Comparison of ENCODE assay signal across 17 cellular contexts in the genomic region with DNA sequence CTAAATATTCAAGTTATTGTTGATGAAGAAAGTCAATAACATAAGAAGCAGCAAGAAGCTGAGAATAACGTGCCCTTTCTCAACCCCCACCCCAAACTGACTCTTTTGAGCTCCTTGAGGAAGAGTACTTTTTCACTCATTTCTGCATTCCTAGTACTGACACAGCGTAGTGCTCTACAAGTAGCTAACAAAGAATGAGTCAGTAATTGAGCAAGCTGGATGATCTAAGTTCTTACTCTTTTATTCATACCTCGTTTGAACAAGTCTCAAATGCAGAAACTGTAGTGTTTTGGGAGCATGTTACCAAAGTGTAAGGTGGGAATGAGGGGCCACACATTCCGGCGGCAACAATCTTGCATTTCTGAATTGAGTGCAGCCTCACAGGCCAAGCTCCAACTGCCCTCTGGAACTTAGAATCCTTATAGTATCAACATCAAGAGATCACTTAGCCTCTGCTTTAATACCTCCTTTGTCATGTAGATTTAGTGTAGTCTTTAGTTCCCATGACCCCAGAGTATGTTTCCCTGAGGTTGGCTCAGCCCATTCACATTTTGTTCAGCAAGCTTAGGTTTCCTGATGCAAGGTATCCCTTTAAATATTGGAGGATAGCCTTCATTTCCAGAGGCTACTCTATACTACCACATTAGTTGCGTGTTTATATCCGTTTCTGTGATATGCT.
DNase-seq lines count a peak whose midpoint lies in the region; ATAC-seq and TF ChIP-seq lines count a peak whose summit lies in the region.
"Had no signal": no experiment of that assay in that cellular context is flagged by ENCODE, and none has a peak within 500 bp of the region (broad histone marks: within the 10 kb centered on the region; RNA-seq: fewer than 3 reads in every experiment).

No MANE protein-coding gene starts in this region.

- H3K9me3 Mint-ChIP-seq in nephron progenitor cell, result no peaks in the 10 kb centered on the region
- H3K9me3 Mint-ChIP-seq: activated naive CD4-positive, alpha-beta T cell treated with anti-CD3 and anti-CD28 coated beads, Interleukin-2, amount 50 U/mL, for 24 hours; neural crest cell had no signal

- no peaks in the 10 kb centered on the region for H3K9me2 ChIP-seq in hepatocyte (replicated peaks; ENCODE audit: insufficient read depth)

- H3K27me3 Mint-ChIP-seq in nephron progenitor cell (ENCODE audit: low read depth, poor library complexity), result no peaks in the 10 kb centered on the region
- H3K27me3 Mint-ChIP-seq: activated naive CD4-positive, alpha-beta T cell treated with anti-CD3 and anti-CD28 coated beads, Interleukin-2, amount 50 U/mL, for 24 hours; stimulated activated naive CD8-positive, alpha-beta T cell treated with anti-CD3 and anti-CD28 coated beads, Interleukin-15, Interleukin-2, amounts not matched to agents 100 ng/mL and 50 ng/mL, for 24 hours had no signal

- H3K27ac Mint-ChIP-seq in nephron progenitor cell, result no peak overlapping the region
- H3K27ac Mint-ChIP-seq: activated naive CD4-positive, alpha-beta T cell treated with anti-CD3 and anti-CD28 coated beads, Interleukin-2, amount 50 U/mL, for 24 hours; stimulated activated naive CD8-positive, alpha-beta T cell treated with anti-CD3 and anti-CD28 coated beads, Interleukin-15, Interleukin-2, amounts not matched to agents 100 ng/mL and 50 ng/mL, for 24 hours had no signal

- no peak overlapping the region for H3K27ac ChIP-seq in DND-41 (ENCODE audit: low read length)
- H3K27ac ChIP-seq in hepatocyte, result no peak overlapping the region

- peak overlapping the region; percentile 9; the same call in 1 of the 2 replicates for H2AFZ ChIP-seq in DND-41 (ENCODE audit: low read depth, low read length)
- no peak overlapping the region for H2AFZ ChIP-seq in hepatocyte

- H3K36me3 ChIP-seq in DND-41 (ENCODE audit: insufficient read depth, low read length), result no peaks in the 10 kb centered on the region
- no peaks in the 10 kb centered on the region for H3K36me3 ChIP-seq in NT2/D1 (ENCODE audit: insufficient read depth, insufficient read length, low read length)
- H3K36me3 ChIP-seq in hepatocyte (replicated peaks; ENCODE audit: insufficient read depth, low read depth), result no peaks in the 10 kb centered on the region

- H3K27me3 ChIP-seq in DND-41 (ENCODE audit: insufficient read depth, low read length, poor library complexity), result no peaks in the 10 kb centered on the region
- no peaks in the 10 kb centered on the region for H3K27me3 ChIP-seq in NT2/D1 (ENCODE audit: insufficient read depth, insufficient read length)
- no peaks in the 10 kb centered on the region for H3K27me3 ChIP-seq in hepatocyte

- H3K4me3 ChIP-seq in DND-41 (ENCODE audit: low read depth in 1 of 2, low read length in 2 of 2) (no peak overlapping the region), NT2/D1 (ENCODE audit: insufficient read length, low read depth) (no peak overlapping the region), hepatocyte (no peak overlapping the region)
- H3K4me3 ChIP-seq: K562 had no signal

- no peak overlapping the region for H3K4me2 ChIP-seq in DND-41 (ENCODE audit: insufficient read depth, low read length)
- no peak overlapping the region for H3K4me2 ChIP-seq in hepatocyte

- H3K9me3 ChIP-seq in DND-41 (ENCODE audit: insufficient read depth, low read length, severe bottlenecking) (no peaks in the 10 kb centered on the region), NT2/D1 (ENCODE audit: insufficient read depth, low read length) (no peaks in the 10 kb centered on the region), hepatocyte (ENCODE audit: low read depth) (no peaks in the 10 kb centered on the region)
- H3K9me3 ChIP-seq: Caco-2 had no signal

- H3K36me3 Mint-ChIP-seq in nephron progenitor cell (ENCODE audit: low read depth), result no peaks in the 10 kb centered on the region
- H3K36me3 Mint-ChIP-seq: activated naive CD4-positive, alpha-beta T cell treated with anti-CD3 and anti-CD28 coated beads, Interleukin-2, amount 50 U/mL, for 24 hours had no signal

- DNase-seq in DND-41, result no peak
- DNase-seq in NT2/D1 (ENCODE audit: low read depth, low spot score), result peak; percentile 33
- peak; percentile 83 for DNase-seq in dedifferentiated amniotic fluid mesenchymal stem cell (ENCODE audit: extremely low spot score)
- peak; percentile 49 for DNase-seq in myocyte (ENCODE audit: low read depth)
- no peak for DNase-seq in nephron progenitor cell
- DNase-seq in GDM1 (lab: John Stamatoyannopoulos, UW), result no peak
- no peak for DNase-seq in hepatocyte (ENCODE audit: low spot score)
- DNase-seq: activated CD4-positive, alpha-beta T cell treated with anti-CD3 and anti-CD28 coated beads, Interleukin-2, amount 50 U/mL, for 48 hours; Caco-2; effector CD8-positive, alpha-beta T cell; NCI-H2171; stimulated activated CD4-positive, alpha-beta T cell treated with anti-CD3 and anti-CD28 coated beads, Interleukin-1b, Interleukin-23, amount 100 ng/mL, for 48 hours had no signal

- H3K9ac ChIP-seq in DND-41 (ENCODE audit: low read depth, low read length) (no peak overlapping the region), NT2/D1 (ENCODE audit: insufficient read length, low read depth) (no peak overlapping the region)

- H3K4me1 ChIP-seq in DND-41 (ENCODE audit: insufficient read depth, low read length), result no peaks in the 10 kb centered on the region
- no peaks in the 10 kb centered on the region for H3K4me1 ChIP-seq in NT2/D1 (ENCODE audit: insufficient read depth, insufficient read length)
- H3K4me1 ChIP-seq in hepatocyte (ENCODE audit: insufficient read depth), result no peaks in the 10 kb centered on the region
- H3K4me1 ChIP-seq: Caco-2 had no signal

- no peak for TF ChIP-seq CTCF in DND-41 (IDR thresholded peaks at IDR 0.05; ENCODE audit: borderline replicate concordance, extremely low read depth, low read length, poor library complexity, severe bottlenecking)
- no peak for TF ChIP-seq CTCF in nephron progenitor cell (IDR thresholded peaks at IDR 0.05)
- TF ChIP-seq CTCF in hepatocyte (IDR thresholded peaks at IDR 0.05; ENCODE audit: poor library complexity), result no peak

- H4K20me1 ChIP-seq in DND-41 (ENCODE audit: insufficient read depth, low read length) (no peaks in the 10 kb centered on the region), hepatocyte (ENCODE audit: insufficient read depth, poor library complexity, severe bottlenecking) (no peaks in the 10 kb centered on the region)

- no peak for ATAC-seq in DND-41 (ENCODE audit: insufficient read depth, low read depth)
- no peak for ATAC-seq in GM21825 (IDR thresholded peaks at IDR 0.05; ENCODE audit: unreplicated experiment)
- ATAC-seq: K562 had no signal

- no peaks in the 10 kb centered on the region for H3K79me2 ChIP-seq in DND-41 (ENCODE audit: insufficient read depth, low read length)
- H3K79me2 ChIP-seq in hepatocyte, result no peaks in the 10 kb centered on the region

- peaks cover 12% of the 10 kb centered on the region for H3K4me1 Mint-ChIP-seq in nephron progenitor cell
- H3K4me1 Mint-ChIP-seq: activated naive CD4-positive, alpha-beta T cell treated with anti-CD3 and anti-CD28 coated beads, Interleukin-2, amount 50 U/mL, for 24 hours had no signal

- H3K4me3 Mint-ChIP-seq in nephron progenitor cell, result no peak overlapping the region
- H3K4me3 Mint-ChIP-seq: activated naive CD4-positive, alpha-beta T cell treated with anti-CD3 and anti-CD28 coated beads, Interleukin-2, amount 50 U/mL, for 24 hours; neural crest cell; stimulated activated naive CD8-positive, alpha-beta T cell treated with anti-CD3 and anti-CD28 coated beads, Interleukin-15, Interleukin-2, amounts not matched to agents 100 ng/mL and 50 ng/mL, for 24 hours had no signal

- WGBS in hepatocyte (ENCODE audit: low lambda C conversion rate, missing lambda C conversion rate), result 70% methylated on average over 7 of the region's 7 CpGs

Comparison
In these comparisons a context has a peak if more than half of its experiments do, and no peak if none do; other contexts are left out.
1. DNase-seq: peak in NT2/D1 (single experiment), dedifferentiated amniotic fluid mesenchymal stem cell (single experiment) and myocyte (single experiment); none in DND-41 (single experiment), nephron progenitor cell (single experiment), GDM1 (single experiment) and hepatocyte (single experiment).